In genomic region chr16:66390346-66391108, GRCh38 we compare ENCODE assay signal across 33 cellular contexts. TPM values are rescaled to one million over a fixed set of nuclear protein-coding genes. Genes with fewer than 3 reads are reported as not detected.
"Had no signal": no experiment of that assay in that cellular context is flagged by ENCODE, and none has a peak within 500 bp of the region (broad histone marks: within the 10 kb centered on the region; RNA-seq: fewer than 3 reads in every experiment).

No MANE protein-coding gene starts in this region.

- H3K36me3 ChIP-seq: ascending aorta, cardiac muscle cell, MG63, Peyer's patch had no signal

- H3K4me3 ChIP-seq: ascending aorta, cardiac muscle cell, MG63, Peyer's patch had no signal

- H3K4me1 Mint-ChIP-seq: activated B cell treated with CpG ODN at 0.5 μM for 24 hours; activated naive CD4-positive, alpha-beta T cell treated with anti-CD3 and anti-CD28 coated beads, Interleukin-2, amount 50 U/mL, for 24 hours; activated naive CD8-positive, alpha-beta T cell treated with anti-CD3 and anti-CD28 coated beads, Interleukin-2, amount 10 ng/mL, durations not matched to agents 7 days and 5 days had no signal

- H3K4me1 ChIP-seq: ascending aorta, Peyer's patch had no signal

- H3K36me3 Mint-ChIP-seq: activated CD4-positive, alpha-beta memory T cell treated with anti-CD3 and anti-CD28 coated beads for 36 hours; activated naive CD4-positive, alpha-beta T cell treated with anti-CD3 and anti-CD28 coated beads, Interleukin-2, amount 50 U/mL, for 24 hours; activated naive CD8-positive, alpha-beta T cell treated with anti-CD3 and anti-CD28 coated beads, Interleukin-2, amount 10 ng/mL, durations not matched to agents 7 days and 5 days had no signal

- H3K27me3 Mint-ChIP-seq: activated CD4-positive, alpha-beta memory T cell treated with anti-CD3 and anti-CD28 coated beads for 36 hours; activated naive CD4-positive, alpha-beta T cell treated with anti-CD3 and anti-CD28 coated beads, Interleukin-2, amount 50 U/mL, for 24 hours; activated T-cell treated with anti-CD3 and anti-CD28 coated beads, Interleukin-2, amount 50 U/mL, for 24 hours had no signal

- H3K4me3 Mint-ChIP-seq: activated B cell treated with CpG ODN at 0.5 μM for 24 hours; activated CD4-positive, alpha-beta memory T cell treated with anti-CD3 and anti-CD28 coated beads for 36 hours; activated naive CD4-positive, alpha-beta T cell treated with anti-CD3 and anti-CD28 coated beads, Interleukin-2, amount 50 U/mL, for 24 hours; activated naive CD8-positive, alpha-beta T cell treated with anti-CD3 and anti-CD28 coated beads, Interleukin-2, amount 10 ng/mL, durations not matched to agents 7 days and 5 days; activated T-cell treated with anti-CD3 and anti-CD28 coated beads, Interleukin-2, amount 50 U/mL, for 24 hours had no signal

- H3K9me3 ChIP-seq: ascending aorta, MG63, Peyer's patch had no signal

- H3K27ac ChIP-seq: ascending aorta, cardiac muscle cell, Peyer's patch, VCaP had no signal

- DNase-seq: activated B cell treated with CpG ODN at 0.5 μM for 24 hours; activated CD4-positive, alpha-beta memory T cell treated with anti-CD3 and anti-CD28 coated beads for 36 hours; activated CD4-positive, alpha-beta T cell treated with anti-CD3 and anti-CD28 coated beads for 4 hours; activated CD4-positive, alpha-beta T cell treated with anti-CD3 and anti-CD28 coated beads, Interleukin-2, amount 50 U/mL, for 1 hour; activated CD4-positive, CD25-positive, alpha-beta regulatory T cell treated with anti-CD3 and anti-CD28 coated beads, Interleukin-2, amount 50 U/mL, for 72 hours; activated gamma-delta T cell; activated naive CD4-positive, alpha-beta T cell treated with Interleukin-2 at 50 U/mL for 16 hours; activated naive CD8-positive, alpha-beta T cell treated with anti-CD3 and anti-CD28 coated beads, Interleukin-2, amount 10 ng/mL, durations not matched to agents 7 days and 5 days; amygdala; Kasumi-1; KBM-7; MG63; NCI-H1048; NCI-H1436 treated with DMSO at 0.1 percent for 48 hours; NCI-H1694 treated with DMSO at 0.1 percent for 48 hours; NCI-H2029; NCI-H345; NCI-H524 treated with DMSO at 0.1 percent for 48 hours; RPMI8226; SIG-M5; SW 1271; T-helper 1 cell; T-helper 2 cell; T-helper 9 cell had no signal

- H3K27me3 ChIP-seq: ascending aorta, cardiac muscle cell, MG63, Peyer's patch had no signal

- H3K27ac Mint-ChIP-seq: activated B cell treated with CpG ODN at 0.5 μM for 24 hours; activated CD4-positive, alpha-beta memory T cell treated with anti-CD3 and anti-CD28 coated beads for 36 hours; activated naive CD4-positive, alpha-beta T cell treated with anti-CD3 and anti-CD28 coated beads, Interleukin-2, amount 50 U/mL, for 24 hours; activated naive CD8-positive, alpha-beta T cell treated with anti-CD3 and anti-CD28 coated beads, Interleukin-2, amount 10 ng/mL, durations not matched to agents 7 days and 5 days; activated T-cell treated with anti-CD3 and anti-CD28 coated beads, Interleukin-2, amount 50 U/mL, for 24 hours; activated T-helper 2 cell treated with anti-CD3 and anti-CD28 coated beads, Interferon-gamma antibody, Interleukin-2, Interleukin-4, amounts not matched to agents 10 μg/mL and 5 μg/mL and 100 μg/mL, durations not matched to agents 14 hours and 24 hours and 36 hours had no signal

- H3K9me3 Mint-ChIP-seq: activated B cell treated with CpG ODN at 0.5 μM for 24 hours; activated CD4-positive, alpha-beta memory T cell treated with anti-CD3 and anti-CD28 coated beads for 36 hours; activated naive CD4-positive, alpha-beta T cell treated with anti-CD3 and anti-CD28 coated beads, Interleukin-2, amount 50 U/mL, for 24 hours; activated naive CD8-positive, alpha-beta T cell treated with anti-CD3 and anti-CD28 coated beads, Interleukin-2, amount 10 ng/mL, durations not matched to agents 7 days and 5 days; activated T-cell treated with anti-CD3 and anti-CD28 coated beads, Interleukin-2, amount 50 U/mL, for 24 hours; activated T-helper 2 cell treated with anti-CD3 and anti-CD28 coated beads, Interferon-gamma antibody, Interleukin-2, Interleukin-4, amounts not matched to agents 10 μg/mL and 5 μg/mL and 100 μg/mL, durations not matched to agents 14 hours and 24 hours and 36 hours had no signal

RNA-seq across cellular contexts. Expression of gene CDH5, which starts 24.0 kb away (rescaled TPM):
- total RNA-seq: activated B cell treated with CpG ODN at 0.5 μM for 24 hours; activated CD4-positive, alpha-beta memory T cell treated with anti-CD3 and anti-CD28 coated beads for 36 hours; activated naive CD8-positive, alpha-beta T cell treated with anti-CD3 and anti-CD28 coated beads, Interleukin-2, amount 10 ng/mL, durations not matched to agents 7 days and 5 days; activated T-helper 2 cell treated with anti-CD3 and anti-CD28 coated beads, Interferon-gamma antibody, Interleukin-2, Interleukin-4, amounts not matched to agents 10 μg/mL and 5 μg/mL and 100 μg/mL, durations not matched to agents 14 hours and 24 hours and 36 hours; NCI-H460; SK-MEL-5 had no signal

RNA-seq across cellular contexts. Expression of gene BEAN1, which starts 36.6 kb away (rescaled TPM):
- total RNA-seq: activated B cell treated with CpG ODN at 0.5 μM for 24 hours; activated CD4-positive, alpha-beta memory T cell treated with anti-CD3 and anti-CD28 coated beads for 36 hours; activated naive CD8-positive, alpha-beta T cell treated with anti-CD3 and anti-CD28 coated beads, Interleukin-2, amount 10 ng/mL, durations not matched to agents 7 days and 5 days; activated T-helper 2 cell treated with anti-CD3 and anti-CD28 coated beads, Interferon-gamma antibody, Interleukin-2, Interleukin-4, amounts not matched to agents 10 μg/mL and 5 μg/mL and 100 μg/mL, durations not matched to agents 14 hours and 24 hours and 36 hours; ascending aorta; Peyer's patch; SK-MEL-5 had no signal
